ENCODE assay signal across 2 cellular contexts in the genomic region with DNA sequence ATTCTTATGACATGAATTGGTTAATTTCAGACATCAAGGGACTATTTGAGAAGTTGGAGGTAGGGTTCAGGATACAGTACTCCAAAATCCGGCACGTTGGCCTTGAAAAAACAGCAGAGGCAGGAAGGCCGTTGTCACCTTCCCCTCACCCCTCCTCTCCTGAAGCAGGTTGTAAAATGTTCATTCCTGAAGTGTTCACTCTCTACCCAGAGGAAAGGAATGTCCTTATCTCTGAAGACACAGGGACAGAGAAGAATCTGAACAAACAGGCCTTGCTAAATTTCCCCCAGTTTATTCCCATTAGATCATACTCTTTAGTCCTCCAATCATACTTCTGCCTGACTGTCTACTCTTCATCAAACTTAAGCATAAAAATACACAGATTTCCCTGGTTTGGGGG.
TF ChIP-seq lines count a peak whose summit lies in the region.

No MANE protein-coding gene starts in this region.

TF ChIP-seq in A549, 52 proteins besides CTCF, POLR2A, EP300 and RAD21 (continued from another document):
- TF ChIP-seq, protein P1, sequence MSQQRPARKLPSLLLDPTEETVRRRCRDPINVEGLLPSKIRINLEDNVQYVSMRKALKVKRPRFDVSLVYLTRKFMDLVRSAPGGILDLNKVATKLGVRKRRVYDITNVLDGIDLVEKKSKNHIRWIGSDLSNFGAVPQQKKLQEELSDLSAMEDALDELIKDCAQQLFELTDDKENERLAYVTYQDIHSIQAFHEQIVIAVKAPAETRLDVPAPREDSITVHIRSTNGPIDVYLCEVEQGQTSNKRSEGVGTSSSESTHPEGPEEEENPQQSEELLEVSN (IDR thresholded peaks at IDR 0.05; ENCODE audit: borderline replicate concordance, low read depth) = no peak
- TF ChIP-seq CBX8 (IDR thresholded peaks at IDR 0.05) (no peak), HES2 (IDR thresholded peaks at IDR 0.05) (no peak)
TF ChIP-seq in A549: peak in this region for 0.

TF ChIP-seq in endothelial cell of umbilical vein, 7 proteins besides CTCF, POLR2A, EP300 and RAD21 (continued from another document):
- TF ChIP-seq, protein P2, sequence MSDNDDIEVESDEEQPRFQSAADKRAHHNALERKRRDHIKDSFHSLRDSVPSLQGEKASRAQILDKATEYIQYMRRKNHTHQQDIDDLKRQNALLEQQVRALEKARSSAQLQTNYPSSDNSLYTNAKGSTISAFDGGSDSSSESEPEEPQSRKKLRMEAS (IDR thresholded peaks at IDR 0.05; ENCODE audit: insufficient read depth, insufficient read length) = no peak
- no peak for TF ChIP-seq MYC (IDR thresholded peaks at IDR 0.05; ENCODE audit: low read depth, low read length)
